ENCODE assay signal across 8 cellular contexts in genomic region chr1:25246600-25247023, GRCh38. TPM values are rescaled to one million over a fixed set of nuclear protein-coding genes. Genes with fewer than 3 reads are reported as not detected.
A peak's percentile ranks its signal among the peaks of the same experiment; 100 is the strongest.
DNase-seq lines count a peak whose midpoint lies in the region; ATAC-seq, FAIRE-seq and TF ChIP-seq lines count a peak whose summit lies in the region.

No MANE protein-coding gene starts in this region.

- H3K4me3 Mint-ChIP-seq in activated CD4-positive, alpha-beta T cell treated with anti-CD3 and anti-CD28 coated beads, Interleukin-2, amount 10 ng/mL, durations not matched to agents 7 days and 5 days, result peak overlapping the region; percentile 98

- H3K27me3 Mint-ChIP-seq in activated CD4-positive, alpha-beta T cell treated with anti-CD3 and anti-CD28 coated beads, Interleukin-2, amount 10 ng/mL, durations not matched to agents 7 days and 5 days, result no peaks in the 10 kb centered on the region

- H3K79me2 ChIP-seq in osteoblast (ENCODE audit: insufficient read depth, low read length), result peaks cover 46% of the 10 kb centered on the region

- no peaks in the 10 kb centered on the region for H3K9me3 Mint-ChIP-seq in activated CD4-positive, alpha-beta T cell treated with anti-CD3 and anti-CD28 coated beads, Interleukin-2, amount 10 ng/mL, durations not matched to agents 7 days and 5 days

- H4K20me1 ChIP-seq in osteoblast (ENCODE audit: insufficient read depth, low read length), result peaks cover 38% of the 10 kb centered on the region

- TF ChIP-seq CTCF in osteoblast (IDR thresholded peaks at IDR 0.05; ENCODE audit: extremely low read depth, low read depth, low read length), result no peak

- CTCF ChIA-PET in activated CD4-positive, alpha-beta T cell treated with anti-CD3 and anti-CD28 coated beads, Interleukin-2, amount 10 ng/mL, durations not matched to agents 7 days and 5 days (lab: Charles Lee), result no interaction called here

- POLR2A ChIA-PET in activated CD4-positive, alpha-beta T cell treated with anti-CD3 and anti-CD28 coated beads, Interleukin-2, amount 10 ng/mL, durations not matched to agents 7 days and 5 days (lab: Charles Lee), result interaction anchor here (1.4 kb wide), 1 partner anchor 14 kb away, joined by 23 read pairs; the partner anchor contains the start of gene SYF2

- no peaks in the 10 kb centered on the region for H3K9me3 ChIP-seq in osteoblast (ENCODE audit: low read depth, low read length)

- peak overlapping the region; percentile 87 for H3K4me2 ChIP-seq in osteoblast (ENCODE audit: insufficient read depth, low read length)

- peaks cover 51% of the 10 kb centered on the region for H3K4me1 Mint-ChIP-seq in activated CD4-positive, alpha-beta T cell treated with anti-CD3 and anti-CD28 coated beads, Interleukin-2, amount 10 ng/mL, durations not matched to agents 7 days and 5 days

- H3K4me3 ChIP-seq in osteoblast (ENCODE audit: insufficient read depth, low read length), result peak overlapping the region; percentile 100

- H3K4me1 ChIP-seq in osteoblast (ENCODE audit: insufficient read depth, low read length), result peaks cover 25% of the 10 kb centered on the region

- peak overlapping the region; percentile 100 for H3K27ac Mint-ChIP-seq in activated CD4-positive, alpha-beta T cell treated with anti-CD3 and anti-CD28 coated beads, Interleukin-2, amount 10 ng/mL, durations not matched to agents 7 days and 5 days

- H2AFZ ChIP-seq in osteoblast (ENCODE audit: low read length), result no peak overlapping the region

- H3K36me3 ChIP-seq in osteoblast (ENCODE audit: insufficient read depth, low read length), result peaks cover 42% of the 10 kb centered on the region

- no peak for FAIRE-seq in HTR-8/SVneo (lab: Jason Lieb, UNC)

- DNase-seq in DMS 273 (lab: John Stamatoyannopoulos, UW; ENCODE audit: unreplicated experiment) (peak; percentile 73), DMS 273 treated with DMSO at 0.1 percent for 48 hours (lab: John Stamatoyannopoulos, UW) (no peak), osteoblast (ENCODE audit: insufficient read length, low spot score, missing footprints) (no peak), HTR-8/SVneo (ENCODE audit: insufficient read length, low spot score) (no peak)
- peak; percentile 42 for DNase-seq in activated CD4-positive, alpha-beta T cell treated with anti-CD3 and anti-CD28 coated beads, Interleukin-2, amount 10 ng/mL, durations not matched to agents 7 days and 5 days

- peak overlapping the region; percentile 99 for H3K27ac ChIP-seq in osteoblast (ENCODE audit: low read depth, low read length)

- no peaks in the 10 kb centered on the region for H3K27me3 ChIP-seq in osteoblast (ENCODE audit: insufficient read depth, low read length)

- ATAC-seq in HG03045 (IDR thresholded peaks at IDR 0.05; ENCODE audit: unreplicated experiment), result peak; percentile 14
- peak; percentile 8 for ATAC-seq in esophagus mucosa
- ATAC-seq in HG02884 (IDR thresholded peaks at IDR 0.05; ENCODE audit: unreplicated experiment), result no peak

- H3K36me3 Mint-ChIP-seq in activated CD4-positive, alpha-beta T cell treated with anti-CD3 and anti-CD28 coated beads, Interleukin-2, amount 10 ng/mL, durations not matched to agents 7 days and 5 days (ENCODE audit: low read depth), result peaks cover 52% of the 10 kb centered on the region

RNA-seq across cellular contexts. Expression of gene RSRP1, which starts 0.6 kb away (rescaled TPM):
- 100 to 1,000 TPM; 213 to 271 TPM for total RNA-seq in activated CD4-positive, alpha-beta T cell treated with anti-CD3 and anti-CD28 coated beads, Interleukin-2, amount 10 ng/mL, durations not matched to agents 7 days and 5 days
- total RNA-seq in esophagus mucosa (38.1 TPM), osteoblast (102 and 103 TPM in 2 replicates)

RNA-seq across cellular contexts. Expression of gene SYF2, which starts 14.3 kb away (rescaled TPM):
- 10 to 100 TPM; 46.5 to 53.0 TPM for total RNA-seq in activated CD4-positive, alpha-beta T cell treated with anti-CD3 and anti-CD28 coated beads, Interleukin-2, amount 10 ng/mL, durations not matched to agents 7 days and 5 days
- total RNA-seq in esophagus mucosa (20.7 TPM), osteoblast (39.4 and 41.5 TPM in 2 replicates)

RNA-seq across cellular contexts. Expression of gene RHD, which starts 25.7 kb away (rescaled TPM):
- total RNA-seq in activated CD4-positive, alpha-beta T cell treated with anti-CD3 and anti-CD28 coated beads, Interleukin-2, amount 10 ng/mL, durations not matched to agents 7 days and 5 days, result not detected
- total RNA-seq in esophagus mucosa (not detected), osteoblast (not detected in 2 replicates)

Comparison
In these comparisons a context has a peak if more than half of its experiments do, and no peak if none do; other contexts are left out.
1. DNase-seq: peak in DMS 273 (single experiment) and activated CD4-positive, alpha-beta T cell treated with anti-CD3 and anti-CD28 coated beads, Interleukin-2, amount 10 ng/mL, durations not matched to agents 7 days and 5 days (single experiment); none in DMS 273 treated with DMSO at 0.1 percent for 48 hours (single experiment), osteoblast (single experiment) and HTR-8/SVneo (single experiment).